Comparison of ENCODE assay signal across 1 cellular context in the genomic region with DNA sequence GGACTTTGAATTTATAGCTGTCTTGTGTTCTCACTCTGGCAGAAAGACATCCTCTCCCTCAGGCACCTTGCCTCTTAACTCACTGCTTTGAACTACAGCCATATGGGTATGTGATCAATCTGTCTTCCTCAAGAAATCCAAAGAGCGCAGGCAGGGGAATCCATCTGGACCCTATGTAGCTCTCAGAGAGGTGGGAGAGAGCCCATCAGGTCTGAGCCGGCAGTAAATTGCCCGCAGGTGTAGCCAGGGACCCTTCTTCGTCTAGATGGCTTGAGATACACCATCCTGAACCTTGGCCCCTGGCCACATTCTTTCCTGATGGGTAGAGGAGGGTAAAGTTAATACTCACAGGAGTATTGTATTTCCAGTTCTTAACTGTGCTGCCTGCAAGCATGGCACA.
TF ChIP-seq lines count a peak whose summit lies in the region.

No MANE protein-coding gene starts in this region.

TF ChIP-seq in WTC11, 78 proteins besides CTCF, POLR2A, EP300 and RAD21:
- no peak for TF ChIP-seq E2F4 (CRISPR knock-in tag; IDR thresholded peaks at IDR 0.05; ENCODE audit: borderline replicate concordance, low read depth)
- TF ChIP-seq, protein P1, sequence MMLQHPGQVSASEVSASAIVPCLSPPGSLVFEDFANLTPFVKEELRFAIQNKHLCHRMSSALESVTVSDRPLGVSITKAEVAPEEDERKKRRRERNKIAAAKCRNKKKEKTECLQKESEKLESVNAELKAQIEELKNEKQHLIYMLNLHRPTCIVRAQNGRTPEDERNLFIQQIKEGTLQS (CRISPR knock-in tag; conservative IDR thresholded peaks at IDR 0.05) = no peak
- no peak for TF ChIP-seq ZNF138 (CRISPR knock-in tag; conservative IDR thresholded peaks at IDR 0.05)
- TF ChIP-seq MYBL2 (CRISPR knock-in tag; IDR thresholded peaks at IDR 0.05) = no peak
- TF ChIP-seq FOXK1 (CRISPR knock-in tag; IDR thresholded peaks at IDR 0.05) = no peak
- TF ChIP-seq, protein P2, sequence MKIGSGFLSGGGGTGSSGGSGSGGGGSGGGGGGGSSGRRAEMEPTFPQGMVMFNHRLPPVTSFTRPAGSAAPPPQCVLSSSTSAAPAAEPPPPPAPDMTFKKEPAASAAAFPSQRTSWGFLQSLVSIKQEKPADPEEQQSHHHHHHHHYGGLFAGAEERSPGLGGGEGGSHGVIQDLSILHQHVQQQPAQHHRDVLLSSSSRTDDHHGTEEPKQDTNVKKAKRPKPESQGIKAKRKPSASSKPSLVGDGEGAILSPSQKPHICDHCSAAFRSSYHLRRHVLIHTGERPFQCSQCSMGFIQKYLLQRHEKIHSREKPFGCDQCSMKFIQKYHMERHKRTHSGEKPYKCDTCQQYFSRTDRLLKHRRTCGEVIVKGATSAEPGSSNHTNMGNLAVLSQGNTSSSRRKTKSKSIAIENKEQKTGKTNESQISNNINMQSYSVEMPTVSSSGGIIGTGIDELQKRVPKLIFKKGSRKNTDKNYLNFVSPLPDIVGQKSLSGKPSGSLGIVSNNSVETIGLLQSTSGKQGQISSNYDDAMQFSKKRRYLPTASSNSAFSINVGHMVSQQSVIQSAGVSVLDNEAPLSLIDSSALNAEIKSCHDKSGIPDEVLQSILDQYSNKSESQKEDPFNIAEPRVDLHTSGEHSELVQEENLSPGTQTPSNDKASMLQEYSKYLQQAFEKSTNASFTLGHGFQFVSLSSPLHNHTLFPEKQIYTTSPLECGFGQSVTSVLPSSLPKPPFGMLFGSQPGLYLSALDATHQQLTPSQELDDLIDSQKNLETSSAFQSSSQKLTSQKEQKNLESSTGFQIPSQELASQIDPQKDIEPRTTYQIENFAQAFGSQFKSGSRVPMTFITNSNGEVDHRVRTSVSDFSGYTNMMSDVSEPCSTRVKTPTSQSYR (CRISPR knock-in tag; IDR thresholded peaks at IDR 0.05) = no peak
- TF ChIP-seq USF2 (CRISPR knock-in tag; IDR thresholded peaks at IDR 0.05) = no peak
- TF ChIP-seq, protein P3, sequence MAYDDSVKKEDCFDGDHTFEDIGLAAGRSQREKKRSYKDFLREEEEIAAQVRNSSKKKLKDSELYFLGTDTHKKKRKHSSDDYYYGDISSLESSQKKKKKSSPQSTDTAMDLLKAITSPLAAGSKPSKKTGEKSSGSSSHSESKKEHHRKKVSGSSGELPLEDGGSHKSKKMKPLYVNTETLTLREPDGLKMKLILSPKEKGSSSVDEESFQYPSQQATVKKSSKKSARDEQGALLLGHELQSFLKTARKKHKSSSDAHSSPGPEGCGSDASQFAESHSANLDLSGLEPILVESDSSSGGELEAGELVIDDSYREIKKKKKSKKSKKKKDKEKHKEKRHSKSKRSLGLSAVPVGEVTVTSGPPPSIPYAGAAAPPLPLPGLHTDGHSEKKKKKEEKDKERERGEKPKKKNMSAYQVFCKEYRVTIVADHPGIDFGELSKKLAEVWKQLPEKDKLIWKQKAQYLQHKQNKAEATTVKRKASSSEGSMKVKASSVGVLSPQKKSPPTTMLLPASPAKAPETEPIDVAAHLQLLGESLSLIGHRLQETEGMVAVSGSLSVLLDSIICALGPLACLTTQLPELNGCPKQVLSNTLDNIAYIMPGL (CRISPR knock-in tag; IDR thresholded peaks at IDR 0.05) = no peak
- TF ChIP-seq AR (CRISPR knock-in tag; IDR thresholded peaks at IDR 0.05) = no peak
- TF ChIP-seq, protein P4, sequence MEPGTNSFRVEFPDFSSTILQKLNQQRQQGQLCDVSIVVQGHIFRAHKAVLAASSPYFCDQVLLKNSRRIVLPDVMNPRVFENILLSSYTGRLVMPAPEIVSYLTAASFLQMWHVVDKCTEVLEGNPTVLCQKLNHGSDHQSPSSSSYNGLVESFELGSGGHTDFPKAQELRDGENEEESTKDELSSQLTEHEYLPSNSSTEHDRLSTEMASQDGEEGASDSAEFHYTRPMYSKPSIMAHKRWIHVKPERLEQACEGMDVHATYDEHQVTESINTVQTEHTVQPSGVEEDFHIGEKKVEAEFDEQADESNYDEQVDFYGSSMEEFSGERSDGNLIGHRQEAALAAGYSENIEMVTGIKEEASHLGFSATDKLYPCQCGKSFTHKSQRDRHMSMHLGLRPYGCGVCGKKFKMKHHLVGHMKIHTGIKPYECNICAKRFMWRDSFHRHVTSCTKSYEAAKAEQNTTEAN (CRISPR knock-in tag; IDR thresholded peaks at IDR 0.05) = no peak
- TF ChIP-seq, protein P5, sequence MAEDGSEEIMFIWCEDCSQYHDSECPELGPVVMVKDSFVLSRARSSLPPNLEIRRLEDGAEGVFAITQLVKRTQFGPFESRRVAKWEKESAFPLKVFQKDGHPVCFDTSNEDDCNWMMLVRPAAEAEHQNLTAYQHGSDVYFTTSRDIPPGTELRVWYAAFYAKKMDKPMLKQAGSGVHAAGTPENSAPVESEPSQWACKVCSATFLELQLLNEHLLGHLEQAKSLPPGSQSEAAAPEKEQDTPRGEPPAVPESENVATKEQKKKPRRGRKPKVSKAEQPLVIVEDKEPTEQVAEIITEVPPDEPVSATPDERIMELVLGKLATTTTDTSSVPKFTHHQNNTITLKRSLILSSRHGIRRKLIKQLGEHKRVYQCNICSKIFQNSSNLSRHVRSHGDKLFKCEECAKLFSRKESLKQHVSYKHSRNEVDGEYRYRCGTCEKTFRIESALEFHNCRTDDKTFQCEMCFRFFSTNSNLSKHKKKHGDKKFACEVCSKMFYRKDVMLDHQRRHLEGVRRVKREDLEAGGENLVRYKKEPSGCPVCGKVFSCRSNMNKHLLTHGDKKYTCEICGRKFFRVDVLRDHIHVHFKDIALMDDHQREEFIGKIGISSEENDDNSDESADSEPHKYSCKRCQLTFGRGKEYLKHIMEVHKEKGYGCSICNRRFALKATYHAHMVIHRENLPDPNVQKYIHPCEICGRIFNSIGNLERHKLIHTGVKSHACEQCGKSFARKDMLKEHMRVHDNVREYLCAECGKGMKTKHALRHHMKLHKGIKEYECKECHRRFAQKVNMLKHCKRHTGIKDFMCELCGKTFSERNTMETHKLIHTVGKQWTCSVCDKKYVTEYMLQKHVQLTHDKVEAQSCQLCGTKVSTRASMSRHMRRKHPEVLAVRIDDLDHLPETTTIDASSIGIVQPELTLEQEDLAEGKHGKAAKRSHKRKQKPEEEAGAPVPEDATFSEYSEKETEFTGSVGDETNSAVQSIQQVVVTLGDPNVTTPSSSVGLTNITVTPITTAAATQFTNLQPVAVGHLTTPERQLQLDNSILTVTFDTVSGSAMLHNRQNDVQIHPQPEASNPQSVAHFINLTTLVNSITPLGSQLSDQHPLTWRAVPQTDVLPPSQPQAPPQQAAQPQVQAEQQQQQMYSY (CRISPR knock-in tag; IDR thresholded peaks at IDR 0.05) = no peak
- TF ChIP-seq MXD4 (CRISPR knock-in tag; IDR thresholded peaks at IDR 0.05; ENCODE audit: borderline replicate concordance) = no peak
- TF ChIP-seq, protein P6, sequence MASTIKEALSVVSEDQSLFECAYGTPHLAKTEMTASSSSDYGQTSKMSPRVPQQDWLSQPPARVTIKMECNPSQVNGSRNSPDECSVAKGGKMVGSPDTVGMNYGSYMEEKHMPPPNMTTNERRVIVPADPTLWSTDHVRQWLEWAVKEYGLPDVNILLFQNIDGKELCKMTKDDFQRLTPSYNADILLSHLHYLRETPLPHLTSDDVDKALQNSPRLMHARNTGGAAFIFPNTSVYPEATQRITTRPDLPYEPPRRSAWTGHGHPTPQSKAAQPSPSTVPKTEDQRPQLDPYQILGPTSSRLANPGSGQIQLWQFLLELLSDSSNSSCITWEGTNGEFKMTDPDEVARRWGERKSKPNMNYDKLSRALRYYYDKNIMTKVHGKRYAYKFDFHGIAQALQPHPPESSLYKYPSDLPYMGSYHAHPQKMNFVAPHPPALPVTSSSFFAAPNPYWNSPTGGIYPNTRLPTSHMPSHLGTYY (CRISPR knock-in tag; IDR thresholded peaks at IDR 0.05) = no peak
- no peak for TF ChIP-seq ESRRA (CRISPR knock-in tag; IDR thresholded peaks at IDR 0.05; ENCODE audit: borderline replicate concordance)
- TF ChIP-seq JAZF1 (CRISPR knock-in tag; IDR thresholded peaks at IDR 0.05) = no peak
- TF ChIP-seq SOX15 (CRISPR knock-in tag; IDR thresholded peaks at IDR 0.05) = no peak
- no peak for TF ChIP-seq ELF4 (CRISPR knock-in tag; IDR thresholded peaks at IDR 0.05; ENCODE audit: low read depth)
- TF ChIP-seq JUN (CRISPR knock-in tag; IDR thresholded peaks at IDR 0.05) = no peak
TF ChIP-seq in WTC11: peak in this region for 0.
